ENCODE assay signal across 10 cellular contexts in the genomic region with DNA sequence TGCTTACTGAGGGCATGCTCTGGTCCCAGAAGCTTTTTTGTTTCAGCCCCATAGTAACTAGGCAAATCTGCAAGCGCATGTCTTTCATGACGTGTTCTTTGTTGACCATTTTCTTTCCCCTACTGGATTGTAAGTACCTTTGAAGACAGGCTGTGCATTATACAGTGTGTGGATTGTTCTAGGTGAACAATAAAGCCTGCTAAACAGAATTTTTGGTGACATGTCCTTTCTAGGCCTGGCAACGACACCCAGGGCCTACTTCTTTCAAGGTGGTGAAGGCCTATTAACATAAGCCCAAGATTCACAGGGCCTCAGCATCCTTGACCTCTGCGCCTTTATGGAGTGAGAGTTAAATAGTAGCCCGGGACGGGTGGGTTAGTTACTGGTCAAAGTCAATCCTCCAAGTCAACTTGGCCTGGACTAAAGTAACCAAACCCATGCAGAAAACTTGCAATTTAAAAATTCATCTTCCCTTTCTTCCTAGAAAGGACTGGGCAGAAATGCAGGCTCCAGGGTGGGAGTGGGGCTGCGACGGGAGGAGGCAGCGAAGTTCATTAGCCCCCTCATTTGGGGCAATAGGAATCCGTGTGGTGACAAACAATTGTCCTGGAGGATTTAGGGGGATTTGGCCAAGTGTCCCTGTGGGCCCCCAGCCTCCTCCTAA. TPM values are rescaled to one million over a fixed set of nuclear protein-coding genes. Genes with fewer than 3 reads are reported as not detected.
DNase-seq lines count a peak whose midpoint lies in the region; ATAC-seq, FAIRE-seq and TF ChIP-seq lines count a peak whose summit lies in the region.
"Had no signal": no experiment of that assay in that cellular context is flagged by ENCODE, and none has a peak within 500 bp of the region (broad histone marks: within the 10 kb centered on the region; RNA-seq: fewer than 3 reads in every experiment).

No MANE protein-coding gene starts in this region.

- peaks cover 4 to 12% (median 5%) of the 10 kb centered on the region in 3 donors for H3K4me1 Mint-ChIP-seq in CD8-positive, alpha-beta memory T cell

- H3K27ac Mint-ChIP-seq in CD8-positive, alpha-beta memory T cell: no peak overlapping the region

- H3K4me2 ChIP-seq in H1 (ENCODE audit: insufficient read depth in 1 of 2, low read depth in 2 of 2, low read length in 2 of 2): peak overlapping the region; percentile 53 to 79

- no peak overlapping the region for H3K14ac ChIP-seq in H1 (ENCODE audit: insufficient read length)

- H3K9ac ChIP-seq in NT2/D1 (ENCODE audit: insufficient read length, low read depth) (peak overlapping the region; percentile 11), H1 (replicated peaks in 1 of 4; ENCODE audit: extremely low read depth in 1 of 4, low read depth in 3 of 4, low read length in 3 of 4) (peak overlapping the region in 3 of 4 experiments; percentile 2 to 15 (median 12); a peak in 4 of 7 replicates)

- TF ChIP-seq POLR2A in H1 (IDR thresholded peaks at IDR 0.05; ENCODE audit: control extremely low read depth in 1 of 2, low read depth in 2 of 2, low read length in 2 of 2): no peak

- TF ChIP-seq CTCF in H1 (IDR thresholded peaks at IDR 0.05; ENCODE audit: control extremely low read depth in 1 of 3, insufficient read depth in 1 of 3, low read depth in 1 of 3, low read length in 3 of 3): no peak

- peak overlapping the region; percentile 52 for H2BK120ac ChIP-seq in H1 (replicated peaks; ENCODE audit: low read depth, low read length)

- no peak for TF ChIP-seq RAD21 in H1 (IDR thresholded peaks at IDR 0.05 in 1 of 2, conservative IDR thresholded peaks at IDR 0.05 in 1 of 2; ENCODE audit: low read depth in 2 of 2, low read length in 2 of 2)

- CTCF ChIA-PET in CD8-positive, alpha-beta memory T cell (lab: Charles Lee): interaction anchor here (0.6 to 1.6 kb wide), 9 partner anchors 7 to 593 kb away, joined by 3 to 6 read pairs (median 3); no protein-coding TSS in a partner anchor
- CTCF ChIA-PET in H1 (lab: Charles Lee; ENCODE audit: partially characterized antibody): interaction anchor here (0.7 to 3.8 kb wide), 16 partner anchors 11 to 167 kb away, joined by 3 to 25 read pairs (median 3); no protein-coding TSS in a partner anchor

- no peak overlapping the region for H3K27ac ChIP-seq in CD8-positive, alpha-beta memory T cell (ENCODE audit: low read depth, low read length)
- H3K27ac ChIP-seq in H1 (ENCODE audit: low read depth, low read length): peak overlapping the region; percentile 74; the same call in 1 of the 2 replicates

- H2BK5ac ChIP-seq in H1 (ENCODE audit: low read depth, low read length): peak overlapping the region; percentile 99

- no peaks in the 10 kb centered on the region for H3K9me3 ChIP-seq in CD8-positive, alpha-beta memory T cell (ENCODE audit: low read length)
- H3K9me3 ChIP-seq in NT2/D1 (ENCODE audit: insufficient read depth, low read length) (peaks cover 6% of the 10 kb centered on the region; the same call in 1 of the 2 replicates), H1 (ENCODE audit: insufficient read depth in 2 of 2, low read depth in 1 of 2, low read length in 1 of 2) (no peaks in the 10 kb centered on the region), neuron (ENCODE audit: low read length) (no peaks in the 10 kb centered on the region)
- H3K9me3 ChIP-seq: left lung had no signal

- H4K8ac ChIP-seq in H1 (ENCODE audit: extremely low read depth, insufficient read depth, low read length): no peak overlapping the region

- H3K79me2 ChIP-seq in H1 (ENCODE audit: control insufficient read depth in 1 of 2, insufficient read depth in 2 of 2, low read length in 2 of 2): peaks cover 0 to 19% of the 10 kb centered on the region in 2 experiments; a peak in 3 of 4 replicates

- H3K4me3 ChIP-seq in CD8-positive, alpha-beta memory T cell (ENCODE audit: low read length): no peak overlapping the region
- H3K4me3 ChIP-seq in NT2/D1 (ENCODE audit: insufficient read length, low read depth) (no peak overlapping the region), H1 (ENCODE audit: extremely low read depth in 1 of 4, insufficient read depth in 2 of 4, low read depth in 3 of 4, low read length in 4 of 4) (peak overlapping the region in 2 of 4 experiments; percentile 7 to 29; a peak in 3 of 8 replicates), neuron (ENCODE audit: low read length) (peak overlapping the region; percentile 55)

- FAIRE-seq in H1 (lab: Jason Lieb, UNC): peak; percentile 65

- TF ChIP-seq EP300 in H1 (IDR thresholded peaks at IDR 0.05; ENCODE audit: borderline replicate concordance in 1 of 2, low read depth in 2 of 2, low read length in 2 of 2): no peak

- peak overlapping the region; percentile 91 for H3K18ac ChIP-seq in H1 (ENCODE audit: extremely low read depth, low read length)

- H2AK5ac ChIP-seq in H1 (ENCODE audit: low read depth, low read length): peak overlapping the region; percentile 84

- no peaks in the 10 kb centered on the region for H3K36me3 ChIP-seq in CD8-positive, alpha-beta memory T cell (ENCODE audit: insufficient read depth, low read length)
- H3K36me3 ChIP-seq in NT2/D1 (ENCODE audit: insufficient read depth, insufficient read length, low read length): peaks cover 9% of the 10 kb centered on the region
- peaks cover 0 to 3% (median 0%) of the 10 kb centered on the region in 4 experiments; a peak in 1 of 8 replicates for H3K36me3 ChIP-seq in H1 (ENCODE audit: control insufficient read depth in 2 of 4, insufficient read depth in 4 of 4, low read length in 3 of 4)
- peaks cover 10% of the 10 kb centered on the region for H3K36me3 ChIP-seq in neuron (ENCODE audit: insufficient read depth, low read length)

- peaks cover 1 to 3% of the 10 kb centered on the region in 2 donors for H3K27me3 Mint-ChIP-seq in CD8-positive, alpha-beta memory T cell

- no peak overlapping the region for H2BK15ac ChIP-seq in H1 (ENCODE audit: low read length)

- H2BK20ac ChIP-seq in H1 (ENCODE audit: low read length): peak overlapping the region; percentile 100

- 10% methylated on average over 10 of the region's 10 CpGs; no CpG with 5 or more reads in 1 of the 2 experiments for WGBS in H1 (ENCODE audit: extremely low coverage in 1 of 2, insufficient coverage in 1 of 2, insufficient read length in 1 of 2, insufficient replicate concordance in 2 of 2, low coverage in 1 of 2, low lambda C conversion rate in 2 of 2, missing lambda C conversion rate in 1 of 2), 2 experiments

- H3K4ac ChIP-seq in H1 (replicated peaks; ENCODE audit: insufficient read length, low read depth, low read length): peak overlapping the region; percentile 47

- H4K91ac ChIP-seq in H1 (replicated peaks; ENCODE audit: insufficient read length, low read length): peak overlapping the region; percentile 88

- peak overlapping the region; percentile 55 for H3K56ac ChIP-seq in H1 (replicated peaks; ENCODE audit: insufficient read length, low read depth, low read length)

- H3K23me2 ChIP-seq in H1 (ENCODE audit: low read depth, low read length): peaks cover 4% of the 10 kb centered on the region; the same call in 1 of the 2 replicates

- H4K5ac ChIP-seq in H1 (ENCODE audit: insufficient read length, low read depth, low read length): peak overlapping the region; percentile 47

- peak overlapping the region in 6 of 7 donors; percentile 42 to 93 (median 88) for H3K4me3 Mint-ChIP-seq in CD8-positive, alpha-beta memory T cell

- no peak for DNase-seq in CD8-positive, alpha-beta memory T cell
- peak; percentile 68 for DNase-seq in NT2/D1 (ENCODE audit: low read depth, low spot score)
- DNase-seq in H1 (ENCODE audit: low read depth in 1 of 2, low spot score in 2 of 2): peak in 1 of 2 experiments; percentile 23
- no peak for DNase-seq in mesenteric fat pad (ENCODE audit: low spot score)
- DNase-seq: GDM1 had no signal

- POLR2A ChIA-PET in CD8-positive, alpha-beta memory T cell (lab: Charles Lee): no interaction called here
- POLR2A ChIA-PET in H1 (lab: Charles Lee; ENCODE audit: partially characterized antibody): interaction anchor here (0.6 to 11.7 kb wide), 34 partner anchors 12 to 210 kb away, joined by 3 to 230 read pairs (median 4); a partner anchor contains a TSS

- no peak overlapping the region for H2AFZ ChIP-seq in H1 (ENCODE audit: low read length)
- H2AFZ ChIP-seq in neuron (ENCODE audit: low read depth, low read length): peak overlapping the region; percentile 40

- no peaks in the 10 kb centered on the region for H4K20me1 ChIP-seq in H1 (replicated peaks in 1 of 2; ENCODE audit: control insufficient read depth in 1 of 2, insufficient read depth in 2 of 2, low read length in 2 of 2)

- peak overlapping the region; percentile 95 for H2BK12ac ChIP-seq in H1 (ENCODE audit: low read depth, low read length)

- no peak overlapping the region for H3K23ac ChIP-seq in H1 (ENCODE audit: insufficient read length)

- no peaks in the 10 kb centered on the region for H3K9me3 Mint-ChIP-seq in CD8-positive, alpha-beta memory T cell

- H3K27me3 ChIP-seq in CD8-positive, alpha-beta memory T cell (ENCODE audit: insufficient read depth, low read length, poor library complexity, severe bottlenecking): no peaks in the 10 kb centered on the region
- no peaks in the 10 kb centered on the region for H3K27me3 ChIP-seq in NT2/D1 (ENCODE audit: insufficient read depth, insufficient read length)
- no peaks in the 10 kb centered on the region for H3K27me3 ChIP-seq in H1 (replicated peaks in 1 of 4; ENCODE audit: control insufficient read depth in 3 of 4, extremely low read depth in 1 of 4, insufficient read depth in 3 of 4, low read length in 3 of 4)
- H3K27me3 ChIP-seq in neuron (ENCODE audit: insufficient read depth, low read length): no peaks in the 10 kb centered on the region

- no peaks in the 10 kb centered on the region; the same call in 1 of the 2 replicates for H3K79me1 ChIP-seq in H1 (ENCODE audit: low read depth, low read length)

- peaks cover 0 to 6% (median 0%) of the 10 kb centered on the region in 3 donors for H3K36me3 Mint-ChIP-seq in CD8-positive, alpha-beta memory T cell

- peaks cover 4% of the 10 kb centered on the region for H3K4me1 ChIP-seq in CD8-positive, alpha-beta memory T cell (ENCODE audit: insufficient read depth, low read length)
- H3K4me1 ChIP-seq in NT2/D1 (ENCODE audit: insufficient read depth, insufficient read length) (peaks cover 5% of the 10 kb centered on the region), H1 (replicated peaks in 1 of 4; ENCODE audit: control insufficient read depth in 3 of 4, insufficient read depth in 4 of 4, low read length in 3 of 4) (peaks cover 17 to 31% (median 22%) of the 10 kb centered on the region in 4 experiments; a peak in 6 of 7 replicates), neuron (ENCODE audit: insufficient read depth, low read length) (peaks cover 14% of the 10 kb centered on the region)

- ATAC-seq in GM18498 (IDR thresholded peaks at IDR 0.05; ENCODE audit: unreplicated experiment) (no peak), HG02588 (IDR thresholded peaks at IDR 0.05; ENCODE audit: unreplicated experiment) (no peak), GM21576 (IDR thresholded peaks at IDR 0.05; ENCODE audit: unreplicated experiment) (no peak)

RNA-seq across cellular contexts. Expression of a gene that starts 37.6 kb away (rescaled TPM):
- total RNA-seq in CD8-positive, alpha-beta memory T cell: under 1 TPM; 0.02 to 0.07 TPM
- polyA plus RNA-seq in CD8-positive, alpha-beta memory T cell: not detected
- 293 and 296 TPM in 2 replicates for total RNA-seq in H1 (2021; fragmentation: NEBNext Ultra II Directional; extraction: Animal tissue kit (Norgen Biotek cat#: 25700))
- polyA plus RNA-seq in H1 (2011; rRNA removed): 53.7 and 69.5 TPM in 2 replicates
- 68.9 TPM for polyA plus RNA-seq in H1 (2011; cell fraction: cytosol; rRNA removed)
- polyA plus RNA-seq in H1 (2011; cell fraction: nucleus; rRNA removed): 102 TPM
- 85.2 to 149 TPM (median 103 TPM) in 4 replicates for polyA plus RNA-seq in H1 (2012, experiment 1 of 2)
- polyA plus RNA-seq in H1 (2012, experiment 2 of 2): 12.6 TPM
- polyA plus RNA-seq in H1 (2013, experiment 1 of 2): 97.8 TPM
- 89.4 TPM for polyA plus RNA-seq in H1 (2013, experiment 2 of 2)
- polyA minus RNA-seq in H1 (2011; rRNA and poly(A)+ RNA removed): 269 and 275 TPM in 2 replicates
- 280 TPM for polyA minus RNA-seq in H1 (2011; cell fraction: cytosol; rRNA and poly(A)+ RNA removed)
- 319 TPM for polyA minus RNA-seq in H1 (2011; cell fraction: nucleus; rRNA and poly(A)+ RNA removed)
- not detected for total RNA-seq in mesenteric fat pad

Comparison
In these comparisons a context has a peak if more than half of its experiments do, and no peak if none do; other contexts are left out.
1. RNA of a gene that starts 37.6 kb away (total RNA-seq): 293 to 296 TPM in H1; 0.02 to 0.07 TPM in CD8-positive, alpha-beta memory T cell and not detected in mesenteric fat pad (single experiment); every median in the first group is over 100 times any median in the second.